Comparison of ENCODE assay signal across 14 cellular contexts in genomic region chr2:183126635-183127034, GRCh38. TPM values are rescaled to one million over a fixed set of nuclear protein-coding genes. Genes with fewer than 3 reads are reported as not detected.
A peak's percentile ranks its signal among the peaks of the same experiment; 100 is the strongest.
DNase-seq lines count a peak whose midpoint lies in the region; ATAC-seq and TF ChIP-seq lines count a peak whose summit lies in the region.
"Had no signal": no experiment of that assay in that cellular context is flagged by ENCODE, and none has a peak within 500 bp of the region (broad histone marks: within the 10 kb centered on the region; RNA-seq: fewer than 3 reads in every experiment).

No MANE protein-coding gene starts in this region.

- H3K27me3 ChIP-seq in PC-3 (ENCODE audit: low read length) (no peaks in the 10 kb centered on the region), mesendoderm (ENCODE audit: insufficient read depth, low read length, poor library complexity) (no peaks in the 10 kb centered on the region), colonic mucosa (no peaks in the 10 kb centered on the region)
- H3K27me3 ChIP-seq: adrenal gland, right lobe of liver had no signal

- H3K79me2 ChIP-seq in PC-3 (ENCODE audit: low read length): peaks cover 71% of the 10 kb centered on the region
- peaks cover 42% of the 10 kb centered on the region for H3K79me2 ChIP-seq in mesendoderm (ENCODE audit: control insufficient read depth, insufficient read depth, low read length)

- POLR2A ChIA-PET in PC-3 (lab: Charles Lee; ENCODE audit: unreplicated experiment): no interaction called here

- ATAC-seq in natural killer cell (no peak), PC-3 (no peak)
- ATAC-seq in natural killer cell treated with Interleukin-12 subunit alpha and Interleukin-12 subunit beta and Interleukin-15 and Interleukin-18, amount 100 ng/mL, for 72 hours: no peak
- ATAC-seq in stimulated activated naive CD8-positive, alpha-beta T cell treated with anti-CD3 and anti-CD28 coated beads, Interleukin-15, amount 100 ng/mL, for 72 hours: no peak
- ATAC-seq: effector memory CD8-positive, alpha-beta T cell; T-cell had no signal

- H3K9me3 Mint-ChIP-seq in natural killer cell: no peaks in the 10 kb centered on the region
- H3K9me3 Mint-ChIP-seq in natural killer cell treated with Interleukin-12 subunit alpha and Interleukin-12 subunit beta and Interleukin-15 and Interleukin-18, amount 100 ng/mL, for 72 hours: no peaks in the 10 kb centered on the region
- no peaks in the 10 kb centered on the region for H3K9me3 Mint-ChIP-seq in stimulated activated naive CD8-positive, alpha-beta T cell treated with anti-CD3 and anti-CD28 coated beads, Interleukin-15, amount 100 ng/mL, for 72 hours
- H3K9me3 Mint-ChIP-seq: effector memory CD8-positive, alpha-beta T cell; T-cell had no signal

- no peak overlapping the region for H4K8ac ChIP-seq in mesendoderm (ENCODE audit: low read depth, low read length)

- H4K20me1 ChIP-seq in PC-3 (ENCODE audit: low read length): peaks cover 21% of the 10 kb centered on the region

- H2AFZ ChIP-seq in PC-3 (ENCODE audit: low read length): no peak overlapping the region

- no peak overlapping the region for H3K23ac ChIP-seq in mesendoderm (ENCODE audit: low read length)

- BruUV-seq in PC-3 (replicated peaks; lab: Mats Ljungman, UMichigan): no TSS peak

- H3K27me3 Mint-ChIP-seq in natural killer cell (ENCODE audit: low read depth in 2 of 2): peaks cover 3 to 15% of the 10 kb centered on the region in 2 donors
- peaks cover 0 to 10% of the 10 kb centered on the region in 2 donors for H3K27me3 Mint-ChIP-seq in natural killer cell treated with Interleukin-12 subunit alpha and Interleukin-12 subunit beta and Interleukin-15 and Interleukin-18, amount 100 ng/mL, for 72 hours
- H3K27me3 Mint-ChIP-seq in stimulated activated naive CD8-positive, alpha-beta T cell treated with anti-CD3 and anti-CD28 coated beads, Interleukin-15, amount 100 ng/mL, for 72 hours: peaks cover 6% of the 10 kb centered on the region
- H3K27me3 Mint-ChIP-seq: effector memory CD8-positive, alpha-beta T cell; T-cell had no signal

- no peak for TF ChIP-seq CTCF in natural killer cell (IDR thresholded peaks at IDR 0.05)
- no peak for TF ChIP-seq CTCF in PC-3 (conservative IDR thresholded peaks at IDR 0.05; ENCODE audit: low read depth, low read length)
- no peak for TF ChIP-seq CTCF in epithelial cell of proximal tubule (conservative IDR thresholded peaks at IDR 0.05; ENCODE audit: low read depth, low read length)
- TF ChIP-seq CTCF in colonic mucosa (IDR thresholded peaks at IDR 0.05): no peak

- H3K4me3 Mint-ChIP-seq in natural killer cell: peak overlapping the region; percentile 72
- H3K4me3 Mint-ChIP-seq in natural killer cell treated with Interleukin-12 subunit alpha and Interleukin-12 subunit beta and Interleukin-15 and Interleukin-18, amount 100 ng/mL, for 72 hours: no peak overlapping the region
- peak overlapping the region; percentile 92 to 94 for H3K4me3 Mint-ChIP-seq in stimulated activated naive CD8-positive, alpha-beta T cell treated with anti-CD3 and anti-CD28 coated beads, Interleukin-15, amount 100 ng/mL, for 72 hours

- H3K18ac ChIP-seq in mesendoderm (ENCODE audit: low read length): no peak overlapping the region

- no peak overlapping the region for H3K9ac ChIP-seq in PC-3 (ENCODE audit: low read length)
- H3K9ac ChIP-seq in mesendoderm (ENCODE audit: low read length): no peak overlapping the region
- H3K9ac ChIP-seq in colonic mucosa (ENCODE audit: low read depth in 2 of 2, low read length in 2 of 2): no peak overlapping the region

- DNase-seq in natural killer cell (no peak), PC-3 (peak; percentile 18), epithelial cell of proximal tubule (ENCODE audit: low read depth) (peak; percentile 12), mesendoderm (no peak), colonic mucosa (no peak)
- DNase-seq in natural killer cell treated with Interleukin-12 subunit alpha and Interleukin-12 subunit beta and Interleukin-15 and Interleukin-18, amount 100 ng/mL, for 72 hours (ENCODE audit: low spot score): no peak
- DNase-seq in stimulated activated naive CD8-positive, alpha-beta T cell treated with anti-CD3 and anti-CD28 coated beads, Interleukin-15, amount 100 ng/mL, for 72 hours: no peak
- DNase-seq in activated CD4-positive, alpha-beta T cell treated with anti-CD3 and anti-CD28 coated beads, Interleukin-2, amount 50 U/mL, for 48 hours: no peak
- DNase-seq: adrenal gland; effector memory CD8-positive, alpha-beta T cell; NCI-H1694 treated with DMSO at 0.1 percent for 48 hours; right lobe of liver; T-cell had no signal

- no peaks in the 10 kb centered on the region for H3K36me3 Mint-ChIP-seq in natural killer cell
- peaks cover 4% of the 10 kb centered on the region for H3K36me3 Mint-ChIP-seq in natural killer cell treated with Interleukin-12 subunit alpha and Interleukin-12 subunit beta and Interleukin-15 and Interleukin-18, amount 100 ng/mL, for 72 hours

- H3K27ac ChIP-seq in PC-3 (ENCODE audit: low read length): no peak overlapping the region
- H3K27ac ChIP-seq in mesendoderm (ENCODE audit: low read depth, low read length): no peak overlapping the region
- H3K27ac ChIP-seq in colonic mucosa: no peak overlapping the region
- H3K27ac ChIP-seq: adrenal gland, right lobe of liver had no signal

- no peaks in the 10 kb centered on the region for H3K9me2 ChIP-seq in PC-3 (replicated peaks; ENCODE audit: low read length)

- WGBS in mesendoderm (ENCODE audit: extremely low coverage, insufficient coverage, low lambda C conversion rate): no CpG with 5 or more reads among the region's 2 CpGs

- H3K79me1 ChIP-seq in mesendoderm (ENCODE audit: low read length): peaks cover 2% of the 10 kb centered on the region

- H3F3A ChIP-seq in PC-3 (ENCODE audit: low read length, unreplicated experiment): no peaks in the 10 kb centered on the region

- H3K27ac Mint-ChIP-seq in natural killer cell: no peak overlapping the region
- no peak overlapping the region for H3K27ac Mint-ChIP-seq in natural killer cell treated with Interleukin-12 subunit alpha and Interleukin-12 subunit beta and Interleukin-15 and Interleukin-18, amount 100 ng/mL, for 72 hours
- H3K27ac Mint-ChIP-seq in stimulated activated naive CD8-positive, alpha-beta T cell treated with anti-CD3 and anti-CD28 coated beads, Interleukin-15, amount 100 ng/mL, for 72 hours: no peak overlapping the region
- H3K27ac Mint-ChIP-seq: effector memory CD8-positive, alpha-beta T cell; T-cell had no signal

- H2AK5ac ChIP-seq in mesendoderm (ENCODE audit: low read length): no peak overlapping the region

- H2BK120ac ChIP-seq in mesendoderm (ENCODE audit: low read depth, low read length): no peak overlapping the region

- CTCF ChIA-PET in PC-3 (lab: Charles Lee): no interaction called here

- no peak overlapping the region for H3K4ac ChIP-seq in mesendoderm (ENCODE audit: low read depth, low read length)

- intact Hi-C loops in natural killer cell (cut with micrococcal nuclease) (no loop called here), PC-3 (cut with micrococcal nuclease) (no loop called here), colonic mucosa (cut with DNase I) (no loop called here)

- no peak overlapping the region for H3K56ac ChIP-seq in mesendoderm (ENCODE audit: low read length)

- H4K5ac ChIP-seq in mesendoderm (ENCODE audit: low read length): no peak overlapping the region

- peaks cover 23% of the 10 kb centered on the region for H3K36me3 ChIP-seq in PC-3 (ENCODE audit: low read depth, low read length)
- no peaks in the 10 kb centered on the region for H3K36me3 ChIP-seq in mesendoderm (ENCODE audit: control insufficient read depth, insufficient read depth, low read length)
- no peaks in the 10 kb centered on the region for H3K36me3 ChIP-seq in colonic mucosa

- H3K4me2 ChIP-seq in PC-3 (ENCODE audit: low read length) (peak overlapping the region; percentile 88), mesendoderm (ENCODE audit: low read length) (no peak overlapping the region)

- no peak overlapping the region for H2BK15ac ChIP-seq in mesendoderm (replicated peaks; ENCODE audit: low read depth)

- H3K4me3 ChIP-seq in PC-3 (ENCODE audit: low read length) (peak overlapping the region; percentile 85), epithelial cell of proximal tubule (ENCODE audit: low read depth, low read length) (no peak overlapping the region), mesendoderm (ENCODE audit: low read length) (no peak overlapping the region), colonic mucosa (no peak overlapping the region)
- H3K4me3 ChIP-seq: adrenal gland, lung, right lobe of liver had no signal

- H2BK5ac ChIP-seq in mesendoderm (ENCODE audit: low read length): no peak overlapping the region

- H3K9me3 ChIP-seq in PC-3 (ENCODE audit: low read length): no peaks in the 10 kb centered on the region
- H3K9me3 ChIP-seq in colonic mucosa: no peaks in the 10 kb centered on the region
- H3K9me3 ChIP-seq: adrenal gland, right lobe of liver had no signal

- peaks cover 15 to 26% of the 10 kb centered on the region in 2 donors for H3K4me1 Mint-ChIP-seq in natural killer cell
- peaks cover 15 to 25% of the 10 kb centered on the region in 2 donors for H3K4me1 Mint-ChIP-seq in natural killer cell treated with Interleukin-12 subunit alpha and Interleukin-12 subunit beta and Interleukin-15 and Interleukin-18, amount 100 ng/mL, for 72 hours (ENCODE audit: low read depth in 2 of 2)
- peaks cover 32% of the 10 kb centered on the region for H3K4me1 Mint-ChIP-seq in stimulated activated naive CD8-positive, alpha-beta T cell treated with anti-CD3 and anti-CD28 coated beads, Interleukin-15, amount 100 ng/mL, for 72 hours

- H3K4me1 ChIP-seq in PC-3 (ENCODE audit: insufficient read depth, low read length) (peaks cover 15% of the 10 kb centered on the region), mesendoderm (ENCODE audit: control insufficient read depth, low read depth, low read length) (peaks cover 2% of the 10 kb centered on the region), colonic mucosa (peaks cover 8% of the 10 kb centered on the region)

RNA-seq across cellular contexts. Expression of gene NUP35, which starts 2.4 kb away (rescaled TPM):
- total RNA-seq in natural killer cell: 10 to 100 TPM; 10.5 to 14.0 (median 12.7) TPM
- 10 to 100 TPM; 25.6 to 47.9 TPM for total RNA-seq in natural killer cell treated with Interleukin-12 subunit alpha and Interleukin-12 subunit beta and Interleukin-15 and Interleukin-18, amount 100 ng/mL, for 72 hours
- 25.0 and 26.0 TPM in 2 replicates for total RNA-seq in PC-3 (2014; rRNA removed)
- total RNA-seq in epithelial cell of proximal tubule: 19.1 and 30.1 TPM in 2 replicates
- polyA plus RNA-seq in mesendoderm (2013, experiment 1 of 2): 43.9 TPM
- polyA plus RNA-seq in mesendoderm (2013, experiment 2 of 2): 44.0 TPM
- total RNA-seq in colonic mucosa: 10 to 100 TPM; 11.3 to 19.1 TPM

RNA-seq across cellular contexts. Expression of gene DUSP19, which starts 48.1 kb away (rescaled TPM):
- total RNA-seq in natural killer cell: 1 to 10 TPM; 1.0 to 1.1 (median 1.1) TPM
- total RNA-seq in natural killer cell treated with Interleukin-12 subunit alpha and Interleukin-12 subunit beta and Interleukin-15 and Interleukin-18, amount 100 ng/mL, for 72 hours: 1 to 10 TPM; 1.4 to 1.5 TPM
- 0.51 and 0.58 TPM in 2 replicates for total RNA-seq in PC-3 (2014; rRNA removed)
- 0.17 and 0.51 TPM in 2 replicates for total RNA-seq in epithelial cell of proximal tubule
- 1.7 TPM for polyA plus RNA-seq in mesendoderm (2013, experiment 1 of 2)
- polyA plus RNA-seq in mesendoderm (2013, experiment 2 of 2): 1.2 TPM
- 1 to 10 TPM; 2.0 to 2.5 TPM for total RNA-seq in colonic mucosa

Comparison
In these comparisons a context has a peak if more than half of its experiments do, and no peak if none do; other contexts are left out.
1. DNase-seq: peak in PC-3 (single experiment) and epithelial cell of proximal tubule (single experiment); none in natural killer cell (single experiment), natural killer cell treated with Interleukin-12 subunit alpha and Interleukin-12 subunit beta and Interleukin-15 and Interleukin-18, amount 100 ng/mL, for 72 hours (single experiment), stimulated activated naive CD8-positive, alpha-beta T cell treated with anti-CD3 and anti-CD28 coated beads, Interleukin-15, amount 100 ng/mL, for 72 hours (0 of 2), activated CD4-positive, alpha-beta T cell treated with anti-CD3 and anti-CD28 coated beads, Interleukin-2, amount 50 U/mL, for 48 hours (0 of 2), mesendoderm (single experiment) and colonic mucosa (single experiment).